9 cellular contexts compared by ENCODE assay signal in the genomic region with DNA sequence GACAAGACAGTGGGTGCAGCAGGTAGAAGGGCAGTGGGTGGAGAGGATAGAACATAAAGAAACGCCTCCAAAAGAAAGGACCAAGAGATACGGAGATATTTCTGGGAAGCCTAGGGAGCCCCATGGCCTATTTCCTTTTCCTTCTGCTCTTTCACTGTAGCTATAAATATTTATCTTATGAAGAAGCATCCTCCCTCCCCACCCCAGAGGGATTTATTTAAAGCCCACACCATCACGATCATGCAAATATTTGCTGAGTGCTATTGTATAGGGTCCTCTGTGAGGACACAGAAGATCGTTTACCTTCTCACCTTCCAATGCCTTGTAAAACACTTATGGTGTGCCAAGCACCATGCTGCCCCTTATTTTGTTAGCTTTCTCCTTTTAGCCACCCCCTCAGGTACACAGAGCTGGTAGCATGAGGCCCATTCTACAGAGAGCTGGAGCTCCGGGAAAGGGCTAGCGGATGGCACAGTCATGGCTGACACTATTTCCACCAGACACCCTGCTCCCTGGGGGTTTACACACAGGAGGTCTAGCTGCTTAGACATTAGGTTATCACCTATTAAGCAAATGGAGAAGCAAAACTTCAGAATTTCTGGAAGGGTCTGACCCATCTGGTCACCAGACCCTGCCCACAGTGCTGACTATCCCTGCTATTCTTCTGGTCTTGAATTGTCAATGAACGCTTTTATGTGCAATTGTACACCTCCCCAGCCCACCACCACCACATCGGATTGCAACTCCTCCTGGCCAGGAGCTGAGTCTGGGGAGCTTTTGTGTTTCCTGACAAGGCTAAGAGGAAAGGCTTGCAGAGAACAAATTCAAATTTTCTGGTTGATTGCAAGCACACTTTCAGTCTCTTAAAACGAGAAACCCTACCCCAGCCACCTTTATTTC.
DNase-seq lines count a peak whose midpoint lies in the region; ATAC-seq, FAIRE-seq and TF ChIP-seq lines count a peak whose summit lies in the region.
"Had no signal": no experiment of that assay in that cellular context is flagged by ENCODE, and none has a peak within 500 bp of the region (broad histone marks: within the 10 kb centered on the region; RNA-seq: fewer than 3 reads in every experiment).

No MANE protein-coding gene starts in this region.

- no peak for FAIRE-seq in K562 (lab: Jason Lieb, UNC)
- no peak for FAIRE-seq in frontal cortex (lab: Jason Lieb, UNC)

- H3K9me3 ChIP-seq in heart right ventricle = no peaks in the 10 kb centered on the region
- no peaks in the 10 kb centered on the region for H3K9me3 ChIP-seq in K562 (replicated peaks; ENCODE audit: control insufficient read depth, insufficient read depth, low read depth, low read length)
- H3K9me3 ChIP-seq in muscle layer of colon (ENCODE audit: low read length) = no peaks in the 10 kb centered on the region
- no peaks in the 10 kb centered on the region for H3K9me3 ChIP-seq in vagina

- no peak overlapping the region for H3K9ac ChIP-seq in K562 (ENCODE audit: insufficient read depth in 1 of 2, low read depth in 2 of 2, low read length in 2 of 2)
- H3K9ac ChIP-seq in muscle layer of colon (ENCODE audit: low read length) = no peak overlapping the region

- H3K4me3 ChIP-seq in heart right ventricle (no peak overlapping the region), K562 (no peak overlapping the region), muscle layer of colon (ENCODE audit: low read depth in 1 of 2, low read length in 2 of 2) (no peak overlapping the region), vagina (no peak overlapping the region)

- H4K20me1 ChIP-seq in K562 (replicated peaks; ENCODE audit: control insufficient read depth, insufficient read depth, low read length) = no peaks in the 10 kb centered on the region

- POLR2A ChIA-PET in K562 (lab: Yijun Ruan, JAX) = no interaction called here

- in situ Hi-C loops in K562 (cut with MboI) = no loop called here

- CTCF ChIA-PET in K562 (lab: Yijun Ruan, JAX; ENCODE audit: low intra/inter-chr PET ratio) = no interaction called here

- 53 to 63% methylated on average over 9 of the region's 9 CpGs for WGBS in heart right ventricle, 2 donors
- 45% methylated on average over 9 of the region's 9 CpGs for WGBS in K562 (ENCODE audit: insufficient coverage, low coverage, missing lambda C conversion rate)

- H3K9me1 ChIP-seq in K562 (ENCODE audit: control insufficient read depth, insufficient read depth, low read length) = no peaks in the 10 kb centered on the region

- H3K27me3 ChIP-seq in heart right ventricle = no peaks in the 10 kb centered on the region
- peaks cover 0 to 5% of the 10 kb centered on the region in 2 experiments; a peak in 1 of 5 replicates for H3K27me3 ChIP-seq in K562 (ENCODE audit: control insufficient read depth in 2 of 2, insufficient read depth in 2 of 2, low read length in 2 of 2)
- no peaks in the 10 kb centered on the region for H3K27me3 ChIP-seq in muscle layer of colon (ENCODE audit: control insufficient read depth in 1 of 2, insufficient read depth in 2 of 2, low read length in 2 of 2)
- H3K27me3 ChIP-seq in vagina = no peaks in the 10 kb centered on the region

- ATAC-seq in heart right ventricle (no peak), K562 (no peak), HG03280 (IDR thresholded peaks at IDR 0.05; ENCODE audit: unreplicated experiment) (no peak)

- BruUV-seq in K562 (replicated peaks; lab: Mats Ljungman, UMichigan) = no TSS peak

- peak overlapping the region; percentile 77; the same call in 1 of the 2 replicates for H2AFZ ChIP-seq in K562 (ENCODE audit: low read depth, low read length)

- TF ChIP-seq CTCF in heart right ventricle (IDR thresholded peaks at IDR 0.05) (no peak), K562 (IDR thresholded peaks at IDR 0.05 in 2 of 3, conservative IDR thresholded peaks at IDR 0.05 in 1 of 3; ENCODE audit: insufficient read depth in 2 of 3, low read depth in 1 of 3, low read length in 3 of 3) (no peak), vagina (IDR thresholded peaks at IDR 0.05) (no peak)

- no peaks in the 10 kb centered on the region for H3K79me2 ChIP-seq in K562 (ENCODE audit: control insufficient read depth, insufficient read depth, low read length)

- no peak for DNase-seq in heart right ventricle
- DNase-seq in cardiac septum (ENCODE audit: low spot score) = no peak
- DNase-seq in K562 (ENCODE audit: extremely low read depth in 1 of 4, low spot score in 3 of 4) = no peak
- DNase-seq in vagina (ENCODE audit: extremely low spot score in 2 of 2) = no peak
- DNase-seq in frontal cortex (ENCODE audit: low spot score in 2 of 2) = no peak
- no peak for DNase-seq in SW 1271 (lab: John Stamatoyannopoulos, UW)
- DNase-seq: KG1 had no signal

- no peak for TF ChIP-seq EP300 in K562 (IDR thresholded peaks at IDR 0.05; ENCODE audit: low read length)

- H3K4me1 ChIP-seq in heart right ventricle (peaks cover 15 to 58% (median 40%) of the 10 kb centered on the region in 9 donors), K562 (replicated peaks in 1 of 2; ENCODE audit: control insufficient read depth in 2 of 2, insufficient read depth in 2 of 2, low read length in 2 of 2) (peaks cover 10 to 39% of the 10 kb centered on the region in 2 experiments; a peak in 4 of 5 replicates), muscle layer of colon (ENCODE audit: insufficient read depth, low read length) (peaks cover 62% of the 10 kb centered on the region), vagina (peaks cover 26% of the 10 kb centered on the region)

- no peak overlapping the region for H3K4me2 ChIP-seq in K562 (ENCODE audit: insufficient read depth, low read length)

- peak overlapping the region in 9 of 10 donors; percentile 39 to 69 (median 65) for H3K27ac ChIP-seq in heart right ventricle
- no peak overlapping the region for H3K27ac ChIP-seq in K562 (ENCODE audit: extremely low read depth, low read depth, low read length)
- H3K27ac ChIP-seq in muscle layer of colon (ENCODE audit: low read depth, low read length) = peak overlapping the region; percentile 73
- H3K27ac ChIP-seq in vagina = peak overlapping the region; percentile 42

- TF ChIP-seq RAD21 in K562 (CRISPR knock-in tag; conservative IDR thresholded peaks at IDR 0.05 in 1 of 2, IDR thresholded peaks at IDR 0.05 in 1 of 2) = no peak

- H3K36me3 ChIP-seq in heart right ventricle (no peaks in the 10 kb centered on the region), K562 (ENCODE audit: control insufficient read depth, insufficient read depth, low read length) (no peaks in the 10 kb centered on the region), muscle layer of colon (ENCODE audit: insufficient read depth, low read length) (no peaks in the 10 kb centered on the region), vagina (no peaks in the 10 kb centered on the region)

- intact Hi-C loops in heart right ventricle (cut with DNase I) (loop anchor here in 3 of 10 donors (2.0 to 5.0 kb wide), 4 partner anchors 77 to 215 kb away; partner anchors contain the start of gene KLF7 (in 1 of the 3)), cardiac septum (cut with DNase I) (loop anchor here (2.0 kb wide), 1 partner anchor 77 kb away; no protein-coding TSS in a partner anchor), K562 (cut with micrococcal nuclease) (no loop called here), vagina (cut with DNase I) (loop anchor here (10.0 kb wide), 1 partner anchor 97 kb away; no protein-coding TSS in a partner anchor)

- TF ChIP-seq POLR2A in K562 (conservative IDR thresholded peaks at IDR 0.05) (no peak), vagina (IDR thresholded peaks at IDR 0.05) (no peak)
